In the genomic region with DNA sequence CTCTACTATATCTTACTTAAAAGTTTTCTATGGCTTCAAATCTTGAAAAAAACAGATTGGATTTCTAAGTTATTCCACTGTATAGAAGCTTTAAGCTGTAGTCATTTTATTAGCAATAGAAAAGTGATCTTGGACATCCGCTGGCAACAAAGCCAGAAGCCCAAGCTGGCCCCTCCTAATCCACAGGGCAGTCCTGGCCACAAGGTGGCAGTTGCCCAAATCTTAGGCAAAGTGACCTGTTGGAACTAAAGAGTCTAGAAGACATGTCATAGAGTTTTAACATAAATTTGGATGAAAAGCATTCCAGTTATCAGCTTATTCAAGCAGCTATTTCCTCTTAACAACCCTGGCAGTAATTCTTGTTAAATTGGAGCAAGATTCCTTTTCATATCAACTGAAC, we compare ENCODE assay signal across 8 cellular contexts.
DNase-seq lines count a peak whose midpoint lies in the region; ATAC-seq, FAIRE-seq and TF ChIP-seq lines count a peak whose summit lies in the region.

No MANE protein-coding gene starts in this region.

- H3K36me3 Mint-ChIP-seq in glutamatergic neuron (ENCODE audit: unreplicated experiment): peaks cover 15% of the 10 kb centered on the region

- peaks cover 0 to 9% of the 10 kb centered on the region in 2 donors for H3K4me1 ChIP-seq in gastrocnemius medialis

- in situ Hi-C loops in gastrocnemius medialis (cut with MboI; ENCODE audit: low sequenced_read_pairs in 4 of 4): loop anchor here in 2 of 4 donors (10.0 to 25.0 kb wide), 2 partner anchors 153 to 160 kb away; no protein-coding TSS in a partner anchor

- H3K36me3 ChIP-seq in gastrocnemius medialis: no peaks in the 10 kb centered on the region

- H3K27ac Mint-ChIP-seq in glutamatergic neuron (ENCODE audit: unreplicated experiment): no peak overlapping the region

- peaks cover 0 to 2% (median 0%) of the 10 kb centered on the region in 3 donors for H3K27me3 ChIP-seq in gastrocnemius medialis

- no peak for FAIRE-seq in HTR-8/SVneo (lab: Jason Lieb, UNC)

- no peak for TF ChIP-seq POLR2A in gastrocnemius medialis (IDR thresholded peaks at IDR 0.05)

- TF ChIP-seq CTCF in glutamatergic neuron (IDR thresholded peaks at IDR 0.05; ENCODE audit: partially characterized antibody, unreplicated experiment): peak; percentile 42
- peak in 4 of 5 experiments; percentile 28 to 66 (median 46) for TF ChIP-seq CTCF in gastrocnemius medialis (IDR thresholded peaks at IDR 0.05 in 4 of 5, conservative IDR thresholded peaks at IDR 0.05 in 1 of 5)

- DNase-seq in Daoy (ENCODE audit: low read depth): peak; percentile 41
- DNase-seq in HTR-8/SVneo (ENCODE audit: insufficient read length, low spot score): peak; percentile 41
- peak; percentile 9 for DNase-seq in activated T-cell treated with anti-CD3 and anti-CD28 coated beads for 4 hours
- peak; percentile 59 for DNase-seq in glutamatergic neuron
- DNase-seq in gastrocnemius medialis: peak; percentile 26 to 41
- DNase-seq in NCI-H446 (lab: John Stamatoyannopoulos, UW): no peak

- ATAC-seq in gastrocnemius medialis: peak in 1 of 2 donors; percentile 66
- ATAC-seq in GM19328 (IDR thresholded peaks at IDR 0.05; ENCODE audit: unreplicated experiment): no peak
- ATAC-seq in GM21619 (IDR thresholded peaks at IDR 0.05; ENCODE audit: unreplicated experiment): no peak

- peaks cover 6% of the 10 kb centered on the region for H3K4me1 Mint-ChIP-seq in glutamatergic neuron (ENCODE audit: low read depth, unreplicated experiment)

- H3K4me3 Mint-ChIP-seq in glutamatergic neuron (ENCODE audit: unreplicated experiment): no peak overlapping the region

- no peak overlapping the region for H3K27ac ChIP-seq in gastrocnemius medialis

- peaks cover 1% of the 10 kb centered on the region for H3K27me3 Mint-ChIP-seq in glutamatergic neuron (ENCODE audit: unreplicated experiment)

- peaks cover 7% of the 10 kb centered on the region for H3K9me3 Mint-ChIP-seq in glutamatergic neuron (ENCODE audit: unreplicated experiment)

- H3K4me3 ChIP-seq in gastrocnemius medialis: no peak overlapping the region

- no peaks in the 10 kb centered on the region for H3K9me3 ChIP-seq in gastrocnemius medialis

- intact Hi-C loops in gastrocnemius medialis (cut with DNase I; ENCODE audit: low total_unique reads): loop anchor here (5.0 kb wide), 1 partner anchor 153 kb away; no protein-coding TSS in a partner anchor

Comparison
In these comparisons a context has a peak if more than half of its experiments do, and no peak if none do; other contexts are left out.
1. DNase-seq: peak in Daoy (single experiment), HTR-8/SVneo (single experiment), activated T-cell treated with anti-CD3 and anti-CD28 coated beads for 4 hours (single experiment), glutamatergic neuron (single experiment) and gastrocnemius medialis (2 of 2); none in NCI-H446 (0 of 2).